ENCODE assay signal across 2 cellular contexts in genomic region chr2:56372071-56372656, GRCh38.
TF ChIP-seq lines count a peak whose summit lies in the region.

No MANE protein-coding gene starts in this region.

TF ChIP-seq in GM23338, 12 proteins besides CTCF, POLR2A, EP300 and RAD21 (continued from another document):
- TF ChIP-seq, protein P1, sequence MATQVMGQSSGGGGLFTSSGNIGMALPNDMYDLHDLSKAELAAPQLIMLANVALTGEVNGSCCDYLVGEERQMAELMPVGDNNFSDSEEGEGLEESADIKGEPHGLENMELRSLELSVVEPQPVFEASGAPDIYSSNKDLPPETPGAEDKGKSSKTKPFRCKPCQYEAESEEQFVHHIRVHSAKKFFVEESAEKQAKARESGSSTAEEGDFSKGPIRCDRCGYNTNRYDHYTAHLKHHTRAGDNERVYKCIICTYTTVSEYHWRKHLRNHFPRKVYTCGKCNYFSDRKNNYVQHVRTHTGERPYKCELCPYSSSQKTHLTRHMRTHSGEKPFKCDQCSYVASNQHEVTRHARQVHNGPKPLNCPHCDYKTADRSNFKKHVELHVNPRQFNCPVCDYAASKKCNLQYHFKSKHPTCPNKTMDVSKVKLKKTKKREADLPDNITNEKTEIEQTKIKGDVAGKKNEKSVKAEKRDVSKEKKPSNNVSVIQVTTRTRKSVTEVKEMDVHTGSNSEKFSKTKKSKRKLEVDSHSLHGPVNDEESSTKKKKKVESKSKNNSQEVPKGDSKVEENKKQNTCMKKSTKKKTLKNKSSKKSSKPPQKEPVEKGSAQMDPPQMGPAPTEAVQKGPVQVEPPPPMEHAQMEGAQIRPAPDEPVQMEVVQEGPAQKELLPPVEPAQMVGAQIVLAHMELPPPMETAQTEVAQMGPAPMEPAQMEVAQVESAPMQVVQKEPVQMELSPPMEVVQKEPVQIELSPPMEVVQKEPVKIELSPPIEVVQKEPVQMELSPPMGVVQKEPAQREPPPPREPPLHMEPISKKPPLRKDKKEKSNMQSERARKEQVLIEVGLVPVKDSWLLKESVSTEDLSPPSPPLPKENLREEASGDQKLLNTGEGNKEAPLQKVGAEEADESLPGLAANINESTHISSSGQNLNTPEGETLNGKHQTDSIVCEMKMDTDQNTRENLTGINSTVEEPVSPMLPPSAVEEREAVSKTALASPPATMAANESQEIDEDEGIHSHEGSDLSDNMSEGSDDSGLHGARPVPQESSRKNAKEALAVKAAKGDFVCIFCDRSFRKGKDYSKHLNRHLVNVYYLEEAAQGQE (IDR thresholded peaks at IDR 0.05; ENCODE audit: unreplicated experiment), result no peak

TF ChIP-seq in GM12878, 131 proteins besides CTCF, POLR2A, EP300 and RAD21 (continued from another document):
- TF ChIP-seq, protein P2, sequence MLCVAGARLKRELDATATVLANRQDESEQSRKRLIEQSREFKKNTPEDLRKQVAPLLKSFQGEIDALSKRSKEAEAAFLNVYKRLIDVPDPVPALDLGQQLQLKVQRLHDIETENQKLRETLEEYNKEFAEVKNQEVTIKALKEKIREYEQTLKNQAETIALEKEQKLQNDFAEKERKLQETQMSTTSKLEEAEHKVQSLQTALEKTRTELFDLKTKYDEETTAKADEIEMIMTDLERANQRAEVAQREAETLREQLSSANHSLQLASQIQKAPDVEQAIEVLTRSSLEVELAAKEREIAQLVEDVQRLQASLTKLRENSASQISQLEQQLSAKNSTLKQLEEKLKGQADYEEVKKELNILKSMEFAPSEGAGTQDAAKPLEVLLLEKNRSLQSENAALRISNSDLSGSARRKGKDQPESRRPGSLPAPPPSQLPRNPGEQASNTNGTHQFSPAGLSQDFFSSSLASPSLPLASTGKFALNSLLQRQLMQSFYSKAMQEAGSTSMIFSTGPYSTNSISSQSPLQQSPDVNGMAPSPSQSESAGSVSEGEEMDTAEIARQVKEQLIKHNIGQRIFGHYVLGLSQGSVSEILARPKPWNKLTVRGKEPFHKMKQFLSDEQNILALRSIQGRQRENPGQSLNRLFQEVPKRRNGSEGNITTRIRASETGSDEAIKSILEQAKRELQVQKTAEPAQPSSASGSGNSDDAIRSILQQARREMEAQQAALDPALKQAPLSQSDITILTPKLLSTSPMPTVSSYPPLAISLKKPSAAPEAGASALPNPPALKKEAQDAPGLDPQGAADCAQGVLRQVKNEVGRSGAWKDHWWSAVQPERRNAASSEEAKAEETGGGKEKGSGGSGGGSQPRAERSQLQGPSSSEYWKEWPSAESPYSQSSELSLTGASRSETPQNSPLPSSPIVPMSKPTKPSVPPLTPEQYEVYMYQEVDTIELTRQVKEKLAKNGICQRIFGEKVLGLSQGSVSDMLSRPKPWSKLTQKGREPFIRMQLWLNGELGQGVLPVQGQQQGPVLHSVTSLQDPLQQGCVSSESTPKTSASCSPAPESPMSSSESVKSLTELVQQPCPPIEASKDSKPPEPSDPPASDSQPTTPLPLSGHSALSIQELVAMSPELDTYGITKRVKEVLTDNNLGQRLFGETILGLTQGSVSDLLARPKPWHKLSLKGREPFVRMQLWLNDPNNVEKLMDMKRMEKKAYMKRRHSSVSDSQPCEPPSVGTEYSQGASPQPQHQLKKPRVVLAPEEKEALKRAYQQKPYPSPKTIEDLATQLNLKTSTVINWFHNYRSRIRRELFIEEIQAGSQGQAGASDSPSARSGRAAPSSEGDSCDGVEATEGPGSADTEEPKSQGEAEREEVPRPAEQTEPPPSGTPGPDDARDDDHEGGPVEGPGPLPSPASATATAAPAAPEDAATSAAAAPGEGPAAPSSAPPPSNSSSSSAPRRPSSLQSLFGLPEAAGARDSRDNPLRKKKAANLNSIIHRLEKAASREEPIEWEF (IDR thresholded peaks at IDR 0.05; ENCODE audit: insufficient replicate concordance, low read depth, low read length), result no peak
- TF ChIP-seq, protein P3, sequence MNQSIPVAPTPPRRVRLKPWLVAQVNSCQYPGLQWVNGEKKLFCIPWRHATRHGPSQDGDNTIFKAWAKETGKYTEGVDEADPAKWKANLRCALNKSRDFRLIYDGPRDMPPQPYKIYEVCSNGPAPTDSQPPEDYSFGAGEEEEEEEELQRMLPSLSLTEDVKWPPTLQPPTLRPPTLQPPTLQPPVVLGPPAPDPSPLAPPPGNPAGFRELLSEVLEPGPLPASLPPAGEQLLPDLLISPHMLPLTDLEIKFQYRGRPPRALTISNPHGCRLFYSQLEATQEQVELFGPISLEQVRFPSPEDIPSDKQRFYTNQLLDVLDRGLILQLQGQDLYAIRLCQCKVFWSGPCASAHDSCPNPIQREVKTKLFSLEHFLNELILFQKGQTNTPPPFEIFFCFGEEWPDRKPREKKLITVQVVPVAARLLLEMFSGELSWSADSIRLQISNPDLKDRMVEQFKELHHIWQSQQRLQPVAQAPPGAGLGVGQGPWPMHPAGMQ (IDR thresholded peaks at IDR 0.05; ENCODE audit: borderline replicate concordance), result no peak
- TF ChIP-seq SUZ12 (IDR thresholded peaks at IDR 0.05; ENCODE audit: unreplicated experiment), result no peak
- no peak for TF ChIP-seq USF2 (IDR thresholded peaks at IDR 0.05; ENCODE audit: borderline replicate concordance, low read depth, low read length)
- no peak for TF ChIP-seq MLLT1 (IDR thresholded peaks at IDR 0.05)
- TF ChIP-seq MTA3 (IDR thresholded peaks at IDR 0.05; ENCODE audit: borderline replicate concordance, low read length), result no peak
- no peak for TF ChIP-seq ATF7 (IDR thresholded peaks at IDR 0.05; ENCODE audit: low read depth)
- TF ChIP-seq EED (IDR thresholded peaks at IDR 0.05; ENCODE audit: low read depth), result no peak
- TF ChIP-seq CHD4 (IDR thresholded peaks at IDR 0.05), result no peak
- no peak for TF ChIP-seq FOXM1 (IDR thresholded peaks at IDR 0.05; ENCODE audit: low read depth, low read length)
- TF ChIP-seq SIX5 (IDR thresholded peaks at IDR 0.05; ENCODE audit: low read depth, low read length, severe bottlenecking), result no peak
- TF ChIP-seq RCOR1 (conservative IDR thresholded peaks at IDR 0.05; ENCODE audit: low read depth, low read length), result no peak
TF ChIP-seq in GM12878: peak in this region for 0.
